Comparison of ENCODE assay signal across 19 cellular contexts in genomic region chr6:34275128-34275804, GRCh38. TPM values are rescaled to one million over a fixed set of nuclear protein-coding genes. Genes with fewer than 3 reads are reported as not detected.
DNase-seq lines count a peak whose midpoint lies in the region; ATAC-seq and TF ChIP-seq lines count a peak whose summit lies in the region.
"Had no signal": no experiment of that assay in that cellular context is flagged by ENCODE, and none has a peak within 500 bp of the region (broad histone marks: within the 10 kb centered on the region; RNA-seq: fewer than 3 reads in every experiment).

No MANE protein-coding gene starts in this region.

- no peaks in the 10 kb centered on the region for H3K4me1 Mint-ChIP-seq in chondrocyte (ENCODE audit: low read depth)
- H3K4me1 Mint-ChIP-seq in HFFc6 (ENCODE audit: low read depth), result no peaks in the 10 kb centered on the region

- TF ChIP-seq CTCF in left ventricle myocardium inferior (IDR thresholded peaks at IDR 0.05; ENCODE audit: borderline replicate concordance) (no peak), right atrium auricular region (IDR thresholded peaks at IDR 0.05) (no peak), chondrocyte (IDR thresholded peaks at IDR 0.05) (no peak), HFFc6 (IDR thresholded peaks at IDR 0.05) (no peak)

- intact Hi-C loops in left ventricle myocardium inferior (cut with micrococcal nuclease), result no loop called here

- H3K4me3 Mint-ChIP-seq in chondrocyte (ENCODE audit: unreplicated experiment), result no peak overlapping the region
- H3K4me3 Mint-ChIP-seq in HFFc6, result no peak overlapping the region

- DNase-seq in left ventricle myocardium inferior (no peak), right atrium auricular region (ENCODE audit: low spot score) (no peak), NCI-H524 treated with DMSO at 0.1 percent for 48 hours (lab: John Stamatoyannopoulos, UW) (peak; percentile 3), chondrocyte (ENCODE audit: low spot score) (no peak), HFFc6 (no peak), ureter (ENCODE audit: low spot score) (no peak), DMS79 (lab: John Stamatoyannopoulos, UW) (no peak)
- DNase-seq: activated CD4-positive, alpha-beta T cell treated with anti-CD3 and anti-CD28 coated beads for 48 hours; activated effector memory CD4-positive, alpha-beta T cell treated with anti-CD3 and anti-CD28 coated beads, Interleukin-2, amount 50 U/mL, for 16 hours; DMS153; NCI-H1694 treated with DMSO at 0.1 percent for 48 hours; NCI-H526; OCI-M1; SHP77 treated with DMSO at 0.1 percent for 48 hours; stimulated activated CD8-positive, alpha-beta memory T cell treated with anti-CD3 and anti-CD28 coated beads, Interleukin-4, amount 100 ng/mL, for 48 hours had no signal

- H3K36me3 ChIP-seq in left ventricle myocardium inferior (peaks cover 2% of the 10 kb centered on the region), right atrium auricular region (no peaks in the 10 kb centered on the region)

- H3K4me1 ChIP-seq in left ventricle myocardium inferior, result peaks cover 73% of the 10 kb centered on the region
- peaks cover 0 to 28% of the 10 kb centered on the region in 2 donors for H3K4me1 ChIP-seq in right atrium auricular region

- no peaks in the 10 kb centered on the region for H3K9me3 ChIP-seq in left ventricle myocardium inferior (replicated peaks)
- no peaks in the 10 kb centered on the region for H3K9me3 ChIP-seq in right atrium auricular region
- H3K9me3 ChIP-seq: suprapubic skin had no signal

- peaks cover 12% of the 10 kb centered on the region for H3K36me3 Mint-ChIP-seq in chondrocyte (ENCODE audit: low read depth)
- H3K36me3 Mint-ChIP-seq in HFFc6 (ENCODE audit: low read depth), result peaks cover 14% of the 10 kb centered on the region

- no peak for ATAC-seq in HG02981 (IDR thresholded peaks at IDR 0.05; ENCODE audit: unreplicated experiment)

- H3K9me3 Mint-ChIP-seq in chondrocyte (ENCODE audit: low read depth) (no peaks in the 10 kb centered on the region), HFFc6 (no peaks in the 10 kb centered on the region)

- H3K27ac Mint-ChIP-seq in chondrocyte (ENCODE audit: unreplicated experiment), result peak overlapping the region; percentile 22
- H3K27ac Mint-ChIP-seq in HFFc6, result no peak overlapping the region

- H3K27ac ChIP-seq in left ventricle myocardium inferior (replicated peaks) (peak overlapping the region; percentile 87), right atrium auricular region (no peak overlapping the region)
- H3K27ac ChIP-seq: C4-2B, hepatocyte, suprapubic skin had no signal

- H3K4me3 ChIP-seq in left ventricle myocardium inferior (no peak overlapping the region), right atrium auricular region (no peak overlapping the region)
- H3K4me3 ChIP-seq: hepatocyte, suprapubic skin had no signal

- H3K27me3 Mint-ChIP-seq in chondrocyte (ENCODE audit: low read depth), result no peaks in the 10 kb centered on the region
- H3K27me3 Mint-ChIP-seq in HFFc6 (ENCODE audit: insufficient read depth), result no peaks in the 10 kb centered on the region; the same call in 1 of the 2 replicates

- no peaks in the 10 kb centered on the region for H3K27me3 ChIP-seq in left ventricle myocardium inferior (ENCODE audit: low read depth)
- H3K27me3 ChIP-seq in right atrium auricular region, result no peaks in the 10 kb centered on the region
- H3K27me3 ChIP-seq: hepatocyte, suprapubic skin had no signal

RNA-seq across cellular contexts. Expression of gene SMIM29, which starts 26.5 kb away (rescaled TPM):
- 27.1 TPM for total RNA-seq in left ventricle myocardium inferior
- 10 to 100 TPM; 21.7 to 29.4 TPM for total RNA-seq in right atrium auricular region
- total RNA-seq in chondrocyte, result 15.5 to 19.0 TPM (median 18.0 TPM) in 3 replicates
- total RNA-seq in HFFc6 (2021; fragmentation: NEBNext Ultra II Directional; extraction: Animal tissue kit (Norgen Biotek cat#: 25700)), result 10 to 100 TPM; 35.0 to 44.8 (median 36.9) TPM
- 43.2 TPM for total RNA-seq in ureter

RNA-seq across cellular contexts. Expression of gene HMGA1, which starts 38.6 kb away (rescaled TPM):
- total RNA-seq in left ventricle myocardium inferior (46.7 TPM), right atrium auricular region (10 to 100 TPM; 29.6 to 37.8 TPM), chondrocyte (33.4 to 55.2 TPM (median 37.8 TPM) in 3 replicates), ureter (88.0 TPM)
- 1,000 to 10,000 TPM in 4 of 6 experiments, 100 to 1,000 TPM in 2; 687 to 1,047 (median 1,018) TPM for total RNA-seq in HFFc6 (2021; fragmentation: NEBNext Ultra II Directional; extraction: Animal tissue kit (Norgen Biotek cat#: 25700))
